11 cellular contexts compared by ENCODE assay signal in genomic region chr1:24481843-24482610, GRCh38. TPM values are rescaled to one million over a fixed set of nuclear protein-coding genes. Genes with fewer than 3 reads are reported as not detected.
DNase-seq lines count a peak whose midpoint lies in the region; ATAC-seq and TF ChIP-seq lines count a peak whose summit lies in the region.
"Had no signal": no experiment of that assay in that cellular context is flagged by ENCODE, and none has a peak within 500 bp of the region (broad histone marks: within the 10 kb centered on the region; RNA-seq: fewer than 3 reads in every experiment).

No MANE protein-coding gene starts in this region.

- H3K4me3 Mint-ChIP-seq in progenitor cell of endocrine pancreas (ENCODE audit: low read depth) = no peak overlapping the region
- H3K4me3 Mint-ChIP-seq: neural crest cell had no signal

- H3K27ac Mint-ChIP-seq in progenitor cell of endocrine pancreas = peak overlapping the region; percentile 73

- DNase-seq in activated CD4-positive, CD25-positive, alpha-beta regulatory T cell treated with anti-CD3 and anti-CD28 coated beads, Interleukin-2, amount 50 U/mL, for 72 hours = no peak
- DNase-seq in MV-4-11 (lab: John Stamatoyannopoulos, UW) (peak; percentile 49), progenitor cell of endocrine pancreas (ENCODE audit: low spot score, unreplicated experiment) (no peak), midbrain (lab: John Stamatoyannopoulos, UW) (no peak), GF-D8 (lab: John Stamatoyannopoulos, UW) (no peak)
- DNase-seq in activated effector memory CD4-positive, alpha-beta T cell treated with anti-CD3 and anti-CD28 coated beads, Interleukin-2, amount 50 U/mL, for 16 hours = peak; percentile 67
- DNase-seq: NCI-H1694 had no signal

- TF ChIP-seq CTCF in progenitor cell of endocrine pancreas (IDR thresholded peaks at IDR 0.05; ENCODE audit: unreplicated experiment) = no peak

- H3K36me3 Mint-ChIP-seq in progenitor cell of endocrine pancreas (ENCODE audit: insufficient read depth) = no peaks in the 10 kb centered on the region

- no peaks in the 10 kb centered on the region for H3K9me3 Mint-ChIP-seq in progenitor cell of endocrine pancreas (ENCODE audit: low read depth)
- H3K9me3 Mint-ChIP-seq: neural crest cell had no signal

- peaks cover 7% of the 10 kb centered on the region for H3K4me1 Mint-ChIP-seq in progenitor cell of endocrine pancreas (ENCODE audit: low read depth)

- no peaks in the 10 kb centered on the region for H3K27me3 Mint-ChIP-seq in progenitor cell of endocrine pancreas

- ATAC-seq in activated CD4-positive, CD25-positive, alpha-beta regulatory T cell treated with anti-CD3 and anti-CD28 coated beads, Interleukin-2, amount 50 U/mL, for 24 hours = peak; percentile 52 to 53
- ATAC-seq in HG02571 (IDR thresholded peaks at IDR 0.05; ENCODE audit: unreplicated experiment) = no peak
- ATAC-seq: A549 had no signal

RNA-seq across cellular contexts. Expression of gene RCAN3, which starts 20.6 kb away (rescaled TPM):
- 31.0 and 32.5 TPM in 2 replicates for total RNA-seq in progenitor cell of endocrine pancreas

Comparison
In these comparisons a context has a peak if more than half of its experiments do, and no peak if none do; other contexts are left out.
1. DNase-seq: peak in MV-4-11 (single experiment) and activated effector memory CD4-positive, alpha-beta T cell treated with anti-CD3 and anti-CD28 coated beads, Interleukin-2, amount 50 U/mL, for 16 hours (single experiment); none in activated CD4-positive, CD25-positive, alpha-beta regulatory T cell treated with anti-CD3 and anti-CD28 coated beads, Interleukin-2, amount 50 U/mL, for 72 hours (single experiment), progenitor cell of endocrine pancreas (single experiment), midbrain (single experiment) and GF-D8 (single experiment).